ENCODE assay signal across 34 cellular contexts in genomic region chr18:25985999-25986398, GRCh38.
"Had no signal": no experiment of that assay in that cellular context is flagged by ENCODE, and none has a peak within 500 bp of the region (broad histone marks: within the 10 kb centered on the region; RNA-seq: fewer than 3 reads in every experiment).

No MANE protein-coding gene starts in this region.

- H3K4me2 ChIP-seq: KMS-11, SK-N-SH had no signal

- H3K9ac ChIP-seq: KMS-11, SK-N-SH had no signal

- H3K27ac ChIP-seq: KMS-11, SJCRH30 had no signal

- ATAC-seq: activated CD4-positive, alpha-beta T cell treated with anti-CD3 and anti-CD28 coated beads for 36 hours; activated CD4-positive, CD25-positive, alpha-beta regulatory T cell treated with anti-CD3 and anti-CD28 coated beads, Interleukin-2, amount 50 U/mL, for 24 hours; activated CD8-positive, alpha-beta T cell treated with anti-CD3 and anti-CD28 coated beads, Interleukin-2, amount 10 ng/mL, durations not matched to agents 7 days and 5 days; activated naive CD8-positive, alpha-beta T cell treated with anti-CD3 and anti-CD28 coated beads, Interleukin-2, amount 50 U/mL, for 24 hours; Panc1; WTC11 had no signal

- H3K4me3 Mint-ChIP-seq: activated CD4-positive, alpha-beta T cell treated with anti-CD3 and anti-CD28 coated beads for 36 hours; activated CD4-positive, alpha-beta T cell treated with anti-CD3 and anti-CD28 coated beads, Interleukin-2, amount 10 ng/mL, durations not matched to agents 7 days and 5 days; activated CD8-positive, alpha-beta T cell treated with anti-CD3 and anti-CD28 coated beads, Interleukin-2, amount 10 ng/mL, durations not matched to agents 7 days and 5 days; activated naive CD4-positive, alpha-beta T cell treated with anti-CD3 and anti-CD28 coated beads, Interleukin-2, amount 10 ng/mL, durations not matched to agents 7 days and 5 days; activated naive CD8-positive, alpha-beta T cell; activated naive CD8-positive, alpha-beta T cell treated with anti-CD3 and anti-CD28 coated beads, Interleukin-2, amount 50 U/mL, for 24 hours; activated T-cell treated with anti-CD3 and anti-CD28 coated beads, Interleukin-2, amount 50 U/mL, for 24 hours; brain; T-helper 1 cell treated with Interleukin-12 subunit alpha and Interleukin-12 subunit beta and Interleukin-4 antibody, amounts not matched to agents 30 μg/mL and 1 μg/mL, for 36 hours; T-helper 2 cell treated with Interferon-gamma antibody and Interleukin-4, amounts not matched to agents 5 μg/mL and 100 μg/mL, for 36 hours; WTC11 had no signal

- H3K4me1 Mint-ChIP-seq: activated CD4-positive, alpha-beta T cell treated with anti-CD3 and anti-CD28 coated beads for 36 hours; activated CD4-positive, alpha-beta T cell treated with anti-CD3 and anti-CD28 coated beads, Interleukin-2, amount 10 ng/mL, durations not matched to agents 7 days and 5 days; activated naive CD4-positive, alpha-beta T cell treated with anti-CD3 and anti-CD28 coated beads, Interleukin-2, amount 10 ng/mL, durations not matched to agents 7 days and 5 days; activated naive CD8-positive, alpha-beta T cell treated with anti-CD3 and anti-CD28 coated beads, Interleukin-2, amount 50 U/mL, for 24 hours had no signal

- H3K4me3 ChIP-seq: SJCRH30 had no signal

- H3K27me3 ChIP-seq: SJCRH30 had no signal

- H3K9me3 Mint-ChIP-seq: activated naive CD4-positive, alpha-beta T cell treated with anti-CD3 and anti-CD28 coated beads, Interleukin-2, amount 10 ng/mL, durations not matched to agents 7 days and 5 days; activated naive CD8-positive, alpha-beta T cell treated with anti-CD3 and anti-CD28 coated beads, Interleukin-2, amount 50 U/mL, for 24 hours; activated T-cell treated with anti-CD3 and anti-CD28 coated beads, Interleukin-2, amount 50 U/mL, for 24 hours; T-helper 1 cell treated with Interleukin-12 subunit alpha and Interleukin-12 subunit beta and Interleukin-4 antibody, amounts not matched to agents 30 μg/mL and 1 μg/mL, for 36 hours; T-helper 2 cell treated with Interferon-gamma antibody and Interleukin-4, amounts not matched to agents 5 μg/mL and 100 μg/mL, for 36 hours had no signal

- H3K27ac Mint-ChIP-seq: activated CD4-positive, alpha-beta T cell treated with anti-CD3 and anti-CD28 coated beads for 36 hours; activated CD4-positive, alpha-beta T cell treated with anti-CD3 and anti-CD28 coated beads, Interleukin-2, amount 10 ng/mL, durations not matched to agents 7 days and 5 days; activated CD8-positive, alpha-beta T cell treated with anti-CD3 and anti-CD28 coated beads, Interleukin-2, amount 10 ng/mL, durations not matched to agents 7 days and 5 days; activated naive CD4-positive, alpha-beta T cell treated with anti-CD3 and anti-CD28 coated beads, Interleukin-2, amount 10 ng/mL, durations not matched to agents 7 days and 5 days; activated naive CD8-positive, alpha-beta T cell; activated naive CD8-positive, alpha-beta T cell treated with anti-CD3 and anti-CD28 coated beads, Interleukin-2, amount 50 U/mL, for 24 hours; activated T-cell treated with anti-CD3 and anti-CD28 coated beads, Interleukin-2, amount 50 U/mL, for 24 hours; T-helper 1 cell treated with Interleukin-12 subunit alpha and Interleukin-12 subunit beta and Interleukin-4 antibody, amounts not matched to agents 30 μg/mL and 1 μg/mL, for 36 hours; T-helper 2 cell treated with Interferon-gamma antibody and Interleukin-4, amounts not matched to agents 5 μg/mL and 100 μg/mL, for 36 hours; WTC11 had no signal

- H3K4me1 ChIP-seq: SJCRH30 had no signal

- FAIRE-seq: bronchial epithelial cell had no signal

- H3K36me3 ChIP-seq: SJCRH30 had no signal

- H3K9me3 ChIP-seq: SJCRH30, SK-N-SH had no signal

- DNase-seq: activated CD4-positive, alpha-beta T cell treated with anti-CD3 and anti-CD28 coated beads for 36 hours; activated CD4-positive, alpha-beta T cell treated with anti-CD3 and anti-CD28 coated beads, Interleukin-2, amount 10 ng/mL, durations not matched to agents 7 days and 5 days; activated CD4-positive, alpha-beta T cell treated with anti-CD3 and anti-CD28 coated beads, Interleukin-2, amount 50 U/mL, for 48 hours; activated CD8-positive, alpha-beta T cell treated with anti-CD3 and anti-CD28 coated beads, Interleukin-2, amount 10 ng/mL, durations not matched to agents 7 days and 5 days; activated effector memory CD4-positive, alpha-beta T cell treated with Interleukin-2 at 50 U/mL for 16 hours; activated naive CD4-positive, alpha-beta T cell treated with anti-CD3 and anti-CD28 coated beads, Interleukin-2, amount 10 ng/mL, durations not matched to agents 7 days and 5 days; activated naive CD8-positive, alpha-beta T cell treated with anti-CD3 and anti-CD28 coated beads, Interleukin-2, amount 50 U/mL, for 24 hours; activated T-cell treated with anti-CD3 and anti-CD28 coated beads, Interleukin-2, amount 50 U/mL, for 24 hours; anterior cingulate cortex; caudate nucleus; cerebellar nuclear complex; MV-4-11; NCI-H1092; NCI-H1436 treated with DMSO at 0.1 percent for 48 hours; NCI-H1694 treated with DMSO at 0.1 percent for 48 hours; NCI-H2029; NCI-H2171 treated with DMSO at 0.1 percent for 48 hours; NCI-H2227 treated with DMSO at 0.1 percent for 48 hours; NCI-H446; NCI-H510A treated with DMSO at 0.1 percent for 48 hours; NCI-H526 treated with DMSO at 0.1 percent for 48 hours; NCI-H774; SHP77; SJCRH30; SK-N-SH had no signal

- H3K36me3 Mint-ChIP-seq: activated naive CD4-positive, alpha-beta T cell treated with anti-CD3 and anti-CD28 coated beads, Interleukin-2, amount 10 ng/mL, durations not matched to agents 7 days and 5 days; brain; WTC11 had no signal
